13 cellular contexts compared by ENCODE assay signal in the genomic region with DNA sequence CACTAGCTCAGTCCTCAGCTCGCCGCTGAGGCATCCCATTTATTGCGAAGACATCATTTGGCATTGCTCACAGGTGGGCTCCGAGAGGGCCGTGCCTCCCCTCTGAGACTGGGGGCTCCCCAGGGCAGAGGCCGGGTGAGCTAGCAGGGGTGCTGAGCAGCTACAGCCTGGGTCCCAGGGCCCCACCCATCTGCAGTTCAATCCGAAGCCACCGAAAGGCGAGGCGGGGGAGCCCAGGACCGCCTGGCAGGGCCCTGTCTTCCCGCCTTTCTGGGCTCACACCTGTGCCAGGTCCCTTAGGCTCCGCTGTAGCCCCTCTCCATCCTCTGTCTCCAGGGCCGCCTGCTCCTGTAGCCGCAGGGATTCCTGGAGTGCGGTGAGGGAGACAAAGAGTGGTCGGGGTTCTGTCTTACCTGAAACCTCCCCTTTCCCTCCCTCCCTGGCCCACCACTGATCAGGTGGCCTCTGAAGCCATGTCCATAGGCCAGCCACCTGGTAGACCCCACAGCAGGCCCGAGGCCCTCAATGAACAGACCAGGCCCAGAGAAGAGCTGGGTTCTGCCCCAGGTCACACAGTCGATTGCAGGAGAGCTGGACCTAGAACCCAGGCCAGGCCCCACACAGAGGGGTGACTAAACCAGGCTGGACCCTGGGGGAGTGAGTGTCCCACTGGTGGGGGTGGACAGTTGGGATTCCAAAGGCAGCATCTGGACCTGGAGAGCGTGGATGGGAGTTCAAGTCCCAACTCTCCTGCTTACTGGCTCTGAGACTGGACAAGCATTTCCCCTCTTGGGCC. TPM values are rescaled to one million over a fixed set of nuclear protein-coding genes. Genes with fewer than 3 reads are reported as not detected.
DNase-seq lines count a peak whose midpoint lies in the region; FAIRE-seq and TF ChIP-seq lines count a peak whose summit lies in the region.
"Had no signal": no experiment of that assay in that cellular context is flagged by ENCODE, and none has a peak within 500 bp of the region (broad histone marks: within the 10 kb centered on the region; RNA-seq: fewer than 3 reads in every experiment).

No MANE protein-coding gene starts in this region.

- CTCF ChIA-PET in activated naive CD4-positive, alpha-beta T cell treated with anti-CD3 and anti-CD28 coated beads for 36 hours (lab: Charles Lee): interaction anchor here (0.6 to 1.1 kb wide), 2 partner anchors 9 to 1029 kb away, joined by 3 to 7 read pairs; no protein-coding TSS in a partner anchor
- CTCF ChIA-PET in H1 (lab: Charles Lee; ENCODE audit: partially characterized antibody): interaction anchor here (0.6 to 13.8 kb wide), 11 partner anchors 8 to 362 kb away, joined by 3 to 239 read pairs (median 4); no protein-coding TSS in a partner anchor

- no peak overlapping the region for H3K27ac Mint-ChIP-seq in activated naive CD4-positive, alpha-beta T cell treated with anti-CD3 and anti-CD28 coated beads for 36 hours
- H3K27ac Mint-ChIP-seq in neural crest cell (ENCODE audit: unreplicated experiment): peak overlapping the region; percentile 35

- POLR2A ChIA-PET in H1 (lab: Charles Lee; ENCODE audit: partially characterized antibody): interaction anchor here (1.5 to 1.9 kb wide), 2 partner anchors 9 to 13 kb away, joined by 5 to 6 read pairs; no protein-coding TSS in a partner anchor

- no peak overlapping the region for H3K4me3 Mint-ChIP-seq in activated naive CD4-positive, alpha-beta T cell treated with anti-CD3 and anti-CD28 coated beads for 36 hours
- no peak overlapping the region for H3K4me3 Mint-ChIP-seq in neural crest cell

- peak overlapping the region; percentile 72 for H2BK5ac ChIP-seq in H1 (ENCODE audit: low read depth, low read length)

- H3K27ac ChIP-seq in H1 (ENCODE audit: low read depth, low read length) (no peak overlapping the region), uterus (no peak overlapping the region)
- H3K27ac ChIP-seq: esophagus squamous epithelium had no signal

- no peak overlapping the region for H3K4ac ChIP-seq in H1 (replicated peaks; ENCODE audit: insufficient read length, low read depth, low read length)

- no peak overlapping the region for H2BK15ac ChIP-seq in H1 (ENCODE audit: low read length)

- H2BK120ac ChIP-seq in H1 (replicated peaks; ENCODE audit: low read depth, low read length): no peak overlapping the region

- DNase-seq in activated naive CD4-positive, alpha-beta T cell treated with anti-CD3 and anti-CD28 coated beads for 36 hours: peak; percentile 4
- no peak for DNase-seq in activated naive CD4-positive, alpha-beta T cell treated with anti-CD3 and anti-CD28 coated beads, Interleukin-2, amount 50 U/mL, for 16 hours
- DNase-seq in H1 (ENCODE audit: low read depth in 1 of 2, low spot score in 2 of 2) (peak in 1 of 2 experiments; percentile 56), neural crest cell (ENCODE audit: low read depth, low spot score) (no peak), uterus (peak; percentile 20 to 40), foreskin melanocyte (no peak), NCI-H446 (lab: John Stamatoyannopoulos, UW) (no peak)
- no peak for DNase-seq in activated CD4-positive, CD25-positive, alpha-beta regulatory T cell treated with anti-CD3 and anti-CD28 coated beads, Interleukin-2, amount 50 U/mL, for 72 hours
- DNase-seq: caudate nucleus, DMS79 treated with DMSO at 0.1 percent for 48 hours, esophagus squamous epithelium, Karpas-422, NCI-H2081 had no signal

- TF ChIP-seq POLR2A in H1 (IDR thresholded peaks at IDR 0.05; ENCODE audit: control extremely low read depth in 1 of 2, low read depth in 2 of 2, low read length in 2 of 2) (no peak), uterus (IDR thresholded peaks at IDR 0.05) (no peak)

- H4K20me1 ChIP-seq in H1 (replicated peaks in 1 of 2; ENCODE audit: control insufficient read depth in 1 of 2, insufficient read depth in 2 of 2, low read length in 2 of 2): peaks cover 7 to 11% of the 10 kb centered on the region in 2 experiments

- TF ChIP-seq CTCF in H1 (IDR thresholded peaks at IDR 0.05; ENCODE audit: control extremely low read depth in 1 of 3, insufficient read depth in 1 of 3, low read depth in 1 of 3, low read length in 3 of 3) (no peak), neural crest cell (conservative IDR thresholded peaks at IDR 0.05) (no peak), uterus (IDR thresholded peaks at IDR 0.05) (no peak)

- H3K4me1 ChIP-seq in H1 (replicated peaks in 1 of 4; ENCODE audit: control insufficient read depth in 3 of 4, insufficient read depth in 4 of 4, low read length in 3 of 4): peaks cover 0 to 2% (median 0%) of the 10 kb centered on the region in 4 experiments; a peak in 2 of 7 replicates
- no peaks in the 10 kb centered on the region for H3K4me1 ChIP-seq in uterus
- H3K4me1 ChIP-seq: esophagus squamous epithelium had no signal

- no peak overlapping the region for H4K91ac ChIP-seq in H1 (replicated peaks; ENCODE audit: insufficient read length, low read length)

- H2BK12ac ChIP-seq in H1 (ENCODE audit: low read depth, low read length): no peak overlapping the region

- no peak for TF ChIP-seq EP300 in H1 (IDR thresholded peaks at IDR 0.05; ENCODE audit: borderline replicate concordance in 1 of 2, low read depth in 2 of 2, low read length in 2 of 2)

- no peak overlapping the region for H3K14ac ChIP-seq in H1 (ENCODE audit: insufficient read length)

- no peaks in the 10 kb centered on the region for H3K9me3 Mint-ChIP-seq in activated naive CD4-positive, alpha-beta T cell treated with anti-CD3 and anti-CD28 coated beads for 36 hours
- no peaks in the 10 kb centered on the region for H3K9me3 Mint-ChIP-seq in neural crest cell

- H3K23me2 ChIP-seq in H1 (ENCODE audit: low read depth, low read length): no peaks in the 10 kb centered on the region; the same call in 1 of the 2 replicates

- no peak overlapping the region for H3K4me2 ChIP-seq in H1 (ENCODE audit: insufficient read depth in 1 of 2, low read depth in 2 of 2, low read length in 2 of 2)

- no peak overlapping the region for H2AFZ ChIP-seq in H1 (ENCODE audit: low read length)

- H2BK20ac ChIP-seq in H1 (ENCODE audit: low read length): no peak overlapping the region

- no peak overlapping the region for H3K23ac ChIP-seq in H1 (ENCODE audit: insufficient read length)

- no peak for TF ChIP-seq RAD21 in H1 (IDR thresholded peaks at IDR 0.05 in 1 of 2, conservative IDR thresholded peaks at IDR 0.05 in 1 of 2; ENCODE audit: low read depth in 2 of 2, low read length in 2 of 2)

- FAIRE-seq in H1 (lab: Jason Lieb, UNC): no peak

- H3K4me3 ChIP-seq in H1 (ENCODE audit: extremely low read depth in 1 of 4, insufficient read depth in 2 of 4, low read depth in 3 of 4, low read length in 4 of 4) (no peak overlapping the region), uterus (no peak overlapping the region)
- H3K4me3 ChIP-seq: esophagus squamous epithelium had no signal

- H4K8ac ChIP-seq in H1 (ENCODE audit: extremely low read depth, insufficient read depth, low read length): peak overlapping the region; percentile 52; the same call in 1 of the 2 replicates

- no peak overlapping the region for H3K56ac ChIP-seq in H1 (replicated peaks; ENCODE audit: insufficient read length, low read depth, low read length)

- H4K5ac ChIP-seq in H1 (ENCODE audit: insufficient read length, low read depth, low read length): no peak overlapping the region

- no peaks in the 10 kb centered on the region for H3K27me3 ChIP-seq in H1 (replicated peaks in 1 of 4; ENCODE audit: control insufficient read depth in 3 of 4, extremely low read depth in 1 of 4, insufficient read depth in 3 of 4, low read length in 3 of 4)
- no peaks in the 10 kb centered on the region for H3K27me3 ChIP-seq in uterus
- H3K27me3 ChIP-seq: esophagus squamous epithelium had no signal

- no peaks in the 10 kb centered on the region for H3K79me1 ChIP-seq in H1 (ENCODE audit: low read depth, low read length)

- H3K27me3 Mint-ChIP-seq in activated naive CD4-positive, alpha-beta T cell treated with anti-CD3 and anti-CD28 coated beads for 36 hours (ENCODE audit: low read depth): no peaks in the 10 kb centered on the region
- H3K27me3 Mint-ChIP-seq in neural crest cell (ENCODE audit: low read depth): no peaks in the 10 kb centered on the region

- H3K18ac ChIP-seq in H1 (ENCODE audit: extremely low read depth, low read length): no peak overlapping the region

- H3K36me3 Mint-ChIP-seq in activated naive CD4-positive, alpha-beta T cell treated with anti-CD3 and anti-CD28 coated beads for 36 hours (ENCODE audit: low read depth): peaks cover 31% of the 10 kb centered on the region
- peaks cover 22% of the 10 kb centered on the region for H3K36me3 Mint-ChIP-seq in neural crest cell (ENCODE audit: low read depth)

- no peaks in the 10 kb centered on the region for H3K79me2 ChIP-seq in H1 (ENCODE audit: control insufficient read depth in 1 of 2, insufficient read depth in 2 of 2, low read length in 2 of 2)

- H3K4me1 Mint-ChIP-seq in activated naive CD4-positive, alpha-beta T cell treated with anti-CD3 and anti-CD28 coated beads for 36 hours (ENCODE audit: low read depth): no peaks in the 10 kb centered on the region
- H3K4me1 Mint-ChIP-seq in neural crest cell: peaks cover 5% of the 10 kb centered on the region

- no peak overlapping the region for H2AK5ac ChIP-seq in H1 (ENCODE audit: low read depth, low read length)

- intact Hi-C loops in activated naive CD4-positive, alpha-beta T cell treated with anti-CD3 and anti-CD28 coated beads for 36 hours (cut with micrococcal nuclease): no loop called here
- intact Hi-C loops in uterus (cut with DNase I; ENCODE audit: low total_unique reads): no loop called here

- peaks cover under 1 to 15% (median 8%) of the 10 kb centered on the region in 4 experiments; a peak in 5 of 8 replicates for H3K36me3 ChIP-seq in H1 (ENCODE audit: control insufficient read depth in 2 of 4, insufficient read depth in 4 of 4, low read length in 3 of 4)
- H3K36me3 ChIP-seq in uterus: no peaks in the 10 kb centered on the region

- H3K9ac ChIP-seq in H1 (replicated peaks in 1 of 4; ENCODE audit: extremely low read depth in 1 of 4, low read depth in 3 of 4, low read length in 3 of 4): 0 out of 7 replicates have a peak overlapping the region, but pooled peaks of 1 of the 4 experiments have one; percentile 15

- 89% methylated on average over 20 of the region's 20 CpGs; no CpG with 5 or more reads in 1 of the 2 experiments for WGBS in H1 (ENCODE audit: extremely low coverage in 1 of 2, insufficient coverage in 1 of 2, insufficient read length in 1 of 2, insufficient replicate concordance in 2 of 2, low coverage in 1 of 2, low lambda C conversion rate in 2 of 2, missing lambda C conversion rate in 1 of 2), 2 experiments

- no peaks in the 10 kb centered on the region for H3K9me3 ChIP-seq in H1 (ENCODE audit: insufficient read depth in 2 of 2, low read depth in 1 of 2, low read length in 1 of 2)
- H3K9me3 ChIP-seq in uterus: no peaks in the 10 kb centered on the region
- H3K9me3 ChIP-seq: esophagus squamous epithelium had no signal

RNA-seq across cellular contexts. Expression of a gene that starts 18.1 kb away (rescaled TPM):
- 1 to 10 TPM; 1.6 to 1.9 TPM for total RNA-seq in activated naive CD4-positive, alpha-beta T cell treated with anti-CD3 and anti-CD28 coated beads for 36 hours
- total RNA-seq in H1 (2021; fragmentation: NEBNext Ultra II Directional; extraction: Animal tissue kit (Norgen Biotek cat#: 25700)): 19.3 and 19.4 TPM in 2 replicates
- polyA plus RNA-seq in H1 (2011; rRNA removed): 8.5 and 9.6 TPM in 2 replicates
- 11.5 TPM for polyA plus RNA-seq in H1 (2011; cell fraction: cytosol; rRNA removed)
- 22.9 TPM for polyA plus RNA-seq in H1 (2011; cell fraction: nucleus; rRNA removed)
- 7.7 to 13.2 TPM (median 11.1 TPM) in 4 replicates for polyA plus RNA-seq in H1 (2012, experiment 1 of 2)
- polyA plus RNA-seq in H1 (2012, experiment 2 of 2): 3.1 TPM
- 10.8 TPM for polyA plus RNA-seq in H1 (2013, experiment 1 of 2)
- 9.8 TPM for polyA plus RNA-seq in H1 (2013, experiment 2 of 2)
- 22.4 and 27.2 TPM in 2 replicates for polyA minus RNA-seq in H1 (2011; rRNA and poly(A)+ RNA removed)
- 8.9 TPM for polyA minus RNA-seq in H1 (2011; cell fraction: cytosol; rRNA and poly(A)+ RNA removed)
- 48.6 TPM for polyA minus RNA-seq in H1 (2011; cell fraction: nucleus; rRNA and poly(A)+ RNA removed)
- 124 and 129 TPM in 2 replicates for total RNA-seq in neural crest cell
- total RNA-seq in uterus: 100 to 1,000 TPM in 1 of 4 donors, 10 to 100 TPM in 3; 29.4 to 178 (median 39.2) TPM

RNA-seq across cellular contexts. Expression of a gene that starts 35.3 kb away (rescaled TPM):
- total RNA-seq in activated naive CD4-positive, alpha-beta T cell treated with anti-CD3 and anti-CD28 coated beads for 36 hours: 1,000 to 10,000 TPM; 1,341 to 1,386 TPM
- total RNA-seq in H1 (2021; fragmentation: NEBNext Ultra II Directional; extraction: Animal tissue kit (Norgen Biotek cat#: 25700)): 1,303 and 1,497 TPM in 2 replicates
- polyA plus RNA-seq in H1 (2011; rRNA removed): under 0.01 and 145 TPM in 2 replicates
- under 0.01 TPM for polyA plus RNA-seq in H1 (2011; cell fraction: cytosol; rRNA removed)
- polyA plus RNA-seq in H1 (2011; cell fraction: nucleus; rRNA removed): under 0.01 TPM
- 20.3 to 94.3 TPM in 2 of 4 replicates, not detected in the others for polyA plus RNA-seq in H1 (2012, experiment 1 of 2)
- not detected for polyA plus RNA-seq in H1 (2012, experiment 2 of 2)
- polyA plus RNA-seq in H1 (2013, experiment 1 of 2): not detected
- not detected for polyA plus RNA-seq in H1 (2013, experiment 2 of 2)
- polyA minus RNA-seq in H1 (2011; rRNA and poly(A)+ RNA removed): 10,411 and 22,262 TPM in 2 replicates
- 63,669 TPM for polyA minus RNA-seq in H1 (2011; cell fraction: cytosol; rRNA and poly(A)+ RNA removed)
- 43,973 TPM for polyA minus RNA-seq in H1 (2011; cell fraction: nucleus; rRNA and poly(A)+ RNA removed)
- 2,478 and 3,042 TPM in 2 replicates for total RNA-seq in neural crest cell
- total RNA-seq in uterus: 1,000 to 10,000 TPM in 1 of 4 donors, under 1 TPM in 3; under 0.01 to 2,125 (median under 0.01) TPM

Comparison
In these comparisons a context has a peak if more than half of its experiments do, and no peak if none do; other contexts are left out.
1. DNase-seq: peak in activated naive CD4-positive, alpha-beta T cell treated with anti-CD3 and anti-CD28 coated beads for 36 hours (single experiment) and uterus (2 of 2); none in activated naive CD4-positive, alpha-beta T cell treated with anti-CD3 and anti-CD28 coated beads, Interleukin-2, amount 50 U/mL, for 16 hours (single experiment), neural crest cell (single experiment), activated CD4-positive, CD25-positive, alpha-beta regulatory T cell treated with anti-CD3 and anti-CD28 coated beads, Interleukin-2, amount 50 U/mL, for 72 hours (single experiment), foreskin melanocyte (single experiment) and NCI-H446 (0 of 2).